10 cellular contexts compared by ENCODE assay signal in genomic region chr2:20425371-20425881, GRCh38. TPM values are rescaled to one million over a fixed set of nuclear protein-coding genes. Genes with fewer than 3 reads are reported as not detected.
DNase-seq lines count a peak whose midpoint lies in the region; ATAC-seq and TF ChIP-seq lines count a peak whose summit lies in the region.
"Had no signal": no experiment of that assay in that cellular context is flagged by ENCODE, and none has a peak within 500 bp of the region (broad histone marks: within the 10 kb centered on the region; RNA-seq: fewer than 3 reads in every experiment).

No MANE protein-coding gene starts in this region.

- no peaks in the 10 kb centered on the region for H3K4me1 Mint-ChIP-seq in glutamatergic neuron (ENCODE audit: low read depth, unreplicated experiment)

- no peak overlapping the region for H3K27ac ChIP-seq in colonic mucosa

- H3K9me3 ChIP-seq in colonic mucosa (no peaks in the 10 kb centered on the region), skeletal muscle satellite cell (replicated peaks; ENCODE audit: low read length) (no peaks in the 10 kb centered on the region)

- H3K4me1 ChIP-seq in colonic mucosa = peaks cover 4% of the 10 kb centered on the region
- peaks cover 68% of the 10 kb centered on the region for H3K4me1 ChIP-seq in skeletal muscle satellite cell (ENCODE audit: control insufficient read depth, insufficient read depth, low read length)

- TF ChIP-seq CTCF in colonic mucosa (IDR thresholded peaks at IDR 0.05) (no peak), glutamatergic neuron (IDR thresholded peaks at IDR 0.05; ENCODE audit: partially characterized antibody, unreplicated experiment) (no peak)

- H3K4me2 ChIP-seq in skeletal muscle satellite cell (ENCODE audit: low read length) = peak overlapping the region; percentile 46

- H3K4me3 Mint-ChIP-seq in glutamatergic neuron (ENCODE audit: unreplicated experiment) = no peak overlapping the region

- H3K27me3 ChIP-seq in colonic mucosa (no peaks in the 10 kb centered on the region), skeletal muscle satellite cell (ENCODE audit: control insufficient read depth, insufficient read depth, low read length) (no peaks in the 10 kb centered on the region)

- H3K36me3 ChIP-seq in colonic mucosa = no peaks in the 10 kb centered on the region
- H3K36me3 ChIP-seq in skeletal muscle satellite cell (ENCODE audit: insufficient read depth, low read length) = no peaks in the 10 kb centered on the region

- H3K4me3 ChIP-seq in colonic mucosa (no peak overlapping the region), skeletal muscle satellite cell (ENCODE audit: low read length) (no peak overlapping the region)

- ATAC-seq in GM18858 (IDR thresholded peaks at IDR 0.05; ENCODE audit: unreplicated experiment) = peak; percentile 25
- ATAC-seq in HG03460 (IDR thresholded peaks at IDR 0.05; ENCODE audit: unreplicated experiment) = peak; percentile 39
- ATAC-seq in HG03571 (IDR thresholded peaks at IDR 0.05; ENCODE audit: unreplicated experiment) = no peak
- ATAC-seq: left colon had no signal

- H3K27ac Mint-ChIP-seq in glutamatergic neuron (ENCODE audit: unreplicated experiment) = no peak overlapping the region

- no peak overlapping the region for H3K9ac ChIP-seq in colonic mucosa (ENCODE audit: low read depth in 2 of 2, low read length in 2 of 2)
- H3K9ac ChIP-seq in skeletal muscle satellite cell (ENCODE audit: low read depth, low read length) = peak overlapping the region; percentile 68

- H3K36me3 Mint-ChIP-seq in glutamatergic neuron (ENCODE audit: unreplicated experiment) = no peaks in the 10 kb centered on the region

- no peaks in the 10 kb centered on the region for H3K27me3 Mint-ChIP-seq in glutamatergic neuron (ENCODE audit: unreplicated experiment)

- peak; percentile 15 for DNase-seq in colonic mucosa
- no peak for DNase-seq in NCI-H446 treated with DMSO at 0.1 percent for 48 hours (lab: John Stamatoyannopoulos, UW)
- DNase-seq in NOMO-1 treated with DMSO at 0.1 percent for 48 hours (lab: John Stamatoyannopoulos, UW; ENCODE audit: unreplicated experiment) = no peak
- no peak for DNase-seq in glutamatergic neuron
- DNase-seq: NCI-H524 had no signal

- H3K9me3 Mint-ChIP-seq in glutamatergic neuron (ENCODE audit: unreplicated experiment) = no peaks in the 10 kb centered on the region

- intact Hi-C loops in colonic mucosa (cut with DNase I) = no loop called here

RNA-seq across cellular contexts. Expression of gene RHOB, which starts 21.4 kb away (rescaled TPM):
- total RNA-seq in colonic mucosa (100 to 1,000 TPM in 1 of 2 donors, 10 to 100 TPM in 1; 77.5 to 165 TPM), glutamatergic neuron (ENCODE audit: unreplicated experiment) (135 TPM)
- total RNA-seq in skeletal muscle satellite cell (2012; rRNA removed) = 55.0 and 60.3 TPM in 2 replicates
